17 cellular contexts compared by ENCODE assay signal in genomic region chr2:7394195-7394594, GRCh38.
A peak's percentile ranks its signal among the peaks of the same experiment; 100 is the strongest.
DNase-seq lines count a peak whose midpoint lies in the region; ATAC-seq and TF ChIP-seq lines count a peak whose summit lies in the region.
"Had no signal": no experiment of that assay in that cellular context is flagged by ENCODE, and none has a peak within 500 bp of the region (broad histone marks: within the 10 kb centered on the region; RNA-seq: fewer than 3 reads in every experiment).

No MANE protein-coding gene starts in this region.

- no peaks in the 10 kb centered on the region for H3K27me3 Mint-ChIP-seq in WTC11 (ENCODE audit: low read depth)
- H3K27me3 Mint-ChIP-seq in progenitor cell of endocrine pancreas: peaks cover 5% of the 10 kb centered on the region
- no peaks in the 10 kb centered on the region for H3K27me3 Mint-ChIP-seq in activated CD8-positive, alpha-beta memory T cell treated with anti-CD3 and anti-CD28 coated beads, Interleukin-2, amount 10 ng/mL, durations not matched to agents 7 days and 5 days

- H3K36me3 Mint-ChIP-seq in WTC11: no peaks in the 10 kb centered on the region
- H3K36me3 Mint-ChIP-seq in progenitor cell of endocrine pancreas (ENCODE audit: insufficient read depth): no peaks in the 10 kb centered on the region
- no peaks in the 10 kb centered on the region for H3K36me3 Mint-ChIP-seq in activated CD8-positive, alpha-beta memory T cell treated with anti-CD3 and anti-CD28 coated beads, Interleukin-2, amount 10 ng/mL, durations not matched to agents 7 days and 5 days
- H3K36me3 Mint-ChIP-seq: IgD-negative memory B cell had no signal

- DNase-seq in SK-N-SH (no peak), Karpas-422 (peak; percentile 44), WTC11 (ENCODE audit: low spot score) (no peak), progenitor cell of endocrine pancreas (ENCODE audit: low spot score, unreplicated experiment) (no peak), HT-29 (ENCODE audit: low spot score) (no peak)
- no peak for DNase-seq in activated CD8-positive, alpha-beta memory T cell treated with anti-CD3 and anti-CD28 coated beads, Interleukin-2, amount 10 ng/mL, durations not matched to agents 7 days and 5 days
- DNase-seq: 8988T, C1 segment of cervical spinal cord, GF-D8, NCI-H1105 treated with DMSO at 0.1 percent for 48 hours, NCI-H1694 treated with DMSO at 0.1 percent for 48 hours, NCI-H2171, NCI-H446 had no signal

- no peak for TF ChIP-seq CTCF in SK-N-SH (IDR thresholded peaks at IDR 0.05)
- TF ChIP-seq CTCF in WTC11 (IDR thresholded peaks at IDR 0.05): no peak
- peak; percentile 32 for TF ChIP-seq CTCF in progenitor cell of endocrine pancreas (IDR thresholded peaks at IDR 0.05; ENCODE audit: unreplicated experiment)

- no peak overlapping the region for H3K9ac ChIP-seq in SK-N-SH
- no peak overlapping the region for H3K9ac ChIP-seq in Karpas-422 (ENCODE audit: low read length)

- H3K4me2 ChIP-seq in SK-N-SH (no peak overlapping the region), Karpas-422 (ENCODE audit: low read depth, low read length, poor library complexity, severe bottlenecking) (no peak overlapping the region)

- CTCF ChIA-PET in SK-N-SH (lab: Yijun Ruan, JAX): interaction anchor here (0.6 to 2.1 kb wide), 11 partner anchors 9 to 1139 kb away, joined by 3 to 6 read pairs (median 3); no protein-coding TSS in a partner anchor
- CTCF ChIA-PET in WTC11 (lab: Charles Lee): interaction anchor here (0.6 to 1.5 kb wide), 6 partner anchors 9 to 297 kb away, joined by 3 to 5 read pairs (median 4); no protein-coding TSS in a partner anchor
- CTCF ChIA-PET in activated CD8-positive, alpha-beta memory T cell treated with anti-CD3 and anti-CD28 coated beads, Interleukin-2, amount 10 ng/mL, durations not matched to agents 7 days and 5 days (lab: Charles Lee): no interaction called here

- 73% methylated on average over 3 of the region's 3 CpGs for WGBS in SK-N-SH (ENCODE audit: low lambda C conversion rate)

- H3K9me2 ChIP-seq in SK-N-SH: no peaks in the 10 kb centered on the region
- no peaks in the 10 kb centered on the region for H3K9me2 ChIP-seq in Karpas-422 (replicated peaks; ENCODE audit: insufficient read depth, low read length)

- no peaks in the 10 kb centered on the region for H3K27me3 ChIP-seq in SK-N-SH (ENCODE audit: insufficient read depth)
- no peaks in the 10 kb centered on the region for H3K27me3 ChIP-seq in Karpas-422 (ENCODE audit: low read length)

- no peaks in the 10 kb centered on the region for H3K4me1 ChIP-seq in SK-N-SH (ENCODE audit: control insufficient read depth in 1 of 2, insufficient read depth in 2 of 2, low read depth in 1 of 2, low read length in 1 of 2)
- H3K4me1 ChIP-seq in Karpas-422 (ENCODE audit: low read length): no peaks in the 10 kb centered on the region

- no peaks in the 10 kb centered on the region for H3F3A ChIP-seq in SK-N-SH (replicated peaks; ENCODE audit: insufficient read depth)

- H3K79me2 ChIP-seq in SK-N-SH (ENCODE audit: insufficient read depth) (no peaks in the 10 kb centered on the region), Karpas-422 (ENCODE audit: low read length) (no peaks in the 10 kb centered on the region)

- no peaks in the 10 kb centered on the region for H3K9me3 ChIP-seq in SK-N-SH
- H3K9me3 ChIP-seq in Karpas-422 (ENCODE audit: low read length): no peaks in the 10 kb centered on the region

- no peaks in the 10 kb centered on the region for H3K9me3 Mint-ChIP-seq in WTC11
- no peaks in the 10 kb centered on the region for H3K9me3 Mint-ChIP-seq in progenitor cell of endocrine pancreas (ENCODE audit: low read depth)
- H3K9me3 Mint-ChIP-seq in activated CD8-positive, alpha-beta memory T cell treated with anti-CD3 and anti-CD28 coated beads, Interleukin-2, amount 10 ng/mL, durations not matched to agents 7 days and 5 days (ENCODE audit: low read depth): no peaks in the 10 kb centered on the region
- H3K9me3 Mint-ChIP-seq: IgD-negative memory B cell had no signal

- H3K36me3 ChIP-seq in SK-N-SH (replicated peaks in 1 of 2; ENCODE audit: control insufficient read depth in 1 of 2, insufficient read depth in 2 of 2, low read length in 1 of 2): no peaks in the 10 kb centered on the region
- H3K36me3 ChIP-seq in Karpas-422 (ENCODE audit: insufficient read depth, low read length): no peaks in the 10 kb centered on the region

- no peak for TF ChIP-seq EP300 in SK-N-SH (IDR thresholded peaks at IDR 0.05; ENCODE audit: borderline replicate concordance in 1 of 2, low read depth in 1 of 2, low read length in 1 of 2)

- H4K20me1 ChIP-seq in SK-N-SH (ENCODE audit: insufficient read depth) (no peaks in the 10 kb centered on the region), Karpas-422 (ENCODE audit: insufficient read depth, low read depth, low read length) (no peaks in the 10 kb centered on the region)

- H3K4me3 ChIP-seq in SK-N-SH (ENCODE audit: low read depth in 2 of 2, low read length in 1 of 2): no peak overlapping the region
- H3K4me3 ChIP-seq in Karpas-422 (ENCODE audit: low read length): no peak overlapping the region

- H3K4me3 Mint-ChIP-seq in WTC11 (no peak overlapping the region), progenitor cell of endocrine pancreas (ENCODE audit: low read depth) (no peak overlapping the region)
- no peak overlapping the region for H3K4me3 Mint-ChIP-seq in activated CD8-positive, alpha-beta memory T cell treated with anti-CD3 and anti-CD28 coated beads, Interleukin-2, amount 10 ng/mL, durations not matched to agents 7 days and 5 days
- H3K4me3 Mint-ChIP-seq: IgD-negative memory B cell had no signal

- no peak overlapping the region for H3K27ac Mint-ChIP-seq in WTC11
- no peak overlapping the region for H3K27ac Mint-ChIP-seq in progenitor cell of endocrine pancreas
- no peak overlapping the region for H3K27ac Mint-ChIP-seq in activated CD8-positive, alpha-beta memory T cell treated with anti-CD3 and anti-CD28 coated beads, Interleukin-2, amount 10 ng/mL, durations not matched to agents 7 days and 5 days
- H3K27ac Mint-ChIP-seq: IgD-negative memory B cell had no signal

- H2AFZ ChIP-seq in SK-N-SH (ENCODE audit: low read depth) (no peak overlapping the region), Karpas-422 (ENCODE audit: low read length) (no peak overlapping the region)

- no peak for TF ChIP-seq RAD21 in SK-N-SH (IDR thresholded peaks at IDR 0.05; ENCODE audit: low read length)

- POLR2A ChIA-PET in SK-N-SH (lab: Yijun Ruan, JAX) (no interaction called here), WTC11 (lab: Charles Lee) (no interaction called here)

- H3K27ac ChIP-seq in SK-N-SH (ENCODE audit: low read depth in 2 of 2, low read length in 1 of 2) (no peak overlapping the region), Karpas-422 (ENCODE audit: low read length) (no peak overlapping the region)

- ATAC-seq in SK-N-SH treated with all-trans-retinoic acid at 6 μM for 48 hours (0 out of 3 replicates have a peak, but pooled peaks have one; percentile 30), WTC11 (peak; percentile 78), HG03045 (IDR thresholded peaks at IDR 0.05; ENCODE audit: unreplicated experiment) (no peak)
- no peak for ATAC-seq in activated CD8-positive, alpha-beta memory T cell treated with anti-CD3 and anti-CD28 coated beads, Interleukin-2, amount 10 ng/mL, durations not matched to agents 7 days and 5 days
- ATAC-seq: Panc1 had no signal

- H3K4me1 Mint-ChIP-seq in WTC11 (peaks cover 5% of the 10 kb centered on the region; the same call in 1 of the 2 replicates), progenitor cell of endocrine pancreas (ENCODE audit: low read depth) (peaks cover 1% of the 10 kb centered on the region)
- no peaks in the 10 kb centered on the region for H3K4me1 Mint-ChIP-seq in activated CD8-positive, alpha-beta memory T cell treated with anti-CD3 and anti-CD28 coated beads, Interleukin-2, amount 10 ng/mL, durations not matched to agents 7 days and 5 days
- H3K4me1 Mint-ChIP-seq: IgD-negative memory B cell had no signal

TF ChIP-seq in SK-N-SH, 30 proteins besides CTCF, POLR2A, EP300 and RAD21 (continues in another document):
- no peak for TF ChIP-seq USF1 (IDR thresholded peaks at IDR 0.05; ENCODE audit: borderline replicate concordance, low read depth)
- no peak for TF ChIP-seq CHD2 (IDR thresholded peaks at IDR 0.05; ENCODE audit: low read length, partially characterized antibody)
- no peak for TF ChIP-seq FOXM1 (IDR thresholded peaks at IDR 0.05; ENCODE audit: low read depth)

TF ChIP-seq in WTC11, 78 proteins besides CTCF, POLR2A, EP300 and RAD21 (continues in another document):
- TF ChIP-seq, protein P1, sequence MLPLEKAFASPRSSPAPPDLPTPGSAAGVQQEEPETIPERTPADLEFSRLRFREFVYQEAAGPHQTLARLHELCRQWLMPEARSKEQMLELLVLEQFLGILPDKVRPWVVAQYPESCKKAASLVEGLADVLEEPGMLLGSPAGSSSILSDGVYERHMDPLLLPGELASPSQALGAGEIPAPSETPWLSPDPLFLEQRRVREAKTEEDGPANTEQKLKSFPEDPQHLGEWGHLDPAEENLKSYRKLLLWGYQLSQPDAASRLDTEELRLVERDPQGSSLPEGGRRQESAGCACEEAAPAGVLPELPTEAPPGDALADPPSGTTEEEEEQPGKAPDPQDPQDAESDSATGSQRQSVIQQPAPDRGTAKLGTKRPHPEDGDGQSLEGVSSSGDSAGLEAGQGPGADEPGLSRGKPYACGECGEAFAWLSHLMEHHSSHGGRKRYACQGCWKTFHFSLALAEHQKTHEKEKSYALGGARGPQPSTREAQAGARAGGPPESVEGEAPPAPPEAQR (CRISPR knock-in tag; IDR thresholded peaks at IDR 0.05): no peak
- TF ChIP-seq CREB1 (CRISPR knock-in tag; IDR thresholded peaks at IDR 0.05) (no peak), ZBTB21 (CRISPR knock-in tag; IDR thresholded peaks at IDR 0.05; ENCODE audit: borderline replicate concordance) (no peak)
- TF ChIP-seq, protein P2, sequence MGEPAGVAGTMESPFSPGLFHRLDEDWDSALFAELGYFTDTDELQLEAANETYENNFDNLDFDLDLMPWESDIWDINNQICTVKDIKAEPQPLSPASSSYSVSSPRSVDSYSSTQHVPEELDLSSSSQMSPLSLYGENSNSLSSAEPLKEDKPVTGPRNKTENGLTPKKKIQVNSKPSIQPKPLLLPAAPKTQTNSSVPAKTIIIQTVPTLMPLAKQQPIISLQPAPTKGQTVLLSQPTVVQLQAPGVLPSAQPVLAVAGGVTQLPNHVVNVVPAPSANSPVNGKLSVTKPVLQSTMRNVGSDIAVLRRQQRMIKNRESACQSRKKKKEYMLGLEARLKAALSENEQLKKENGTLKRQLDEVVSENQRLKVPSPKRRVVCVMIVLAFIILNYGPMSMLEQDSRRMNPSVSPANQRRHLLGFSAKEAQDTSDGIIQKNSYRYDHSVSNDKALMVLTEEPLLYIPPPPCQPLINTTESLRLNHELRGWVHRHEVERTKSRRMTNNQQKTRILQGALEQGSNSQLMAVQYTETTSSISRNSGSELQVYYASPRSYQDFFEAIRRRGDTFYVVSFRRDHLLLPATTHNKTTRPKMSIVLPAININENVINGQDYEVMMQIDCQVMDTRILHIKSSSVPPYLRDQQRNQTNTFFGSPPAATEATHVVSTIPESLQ (CRISPR knock-in tag; IDR thresholded peaks at IDR 0.05): no peak

Comparison
In these comparisons a context has a peak if more than half of its experiments do, and no peak if none do; other contexts are left out.
1. ATAC-seq: peak in SK-N-SH treated with all-trans-retinoic acid at 6 μM for 48 hours (single experiment) and WTC11 (single experiment); none in activated CD8-positive, alpha-beta memory T cell treated with anti-CD3 and anti-CD28 coated beads, Interleukin-2, amount 10 ng/mL, durations not matched to agents 7 days and 5 days (single experiment) and HG03045 (single experiment).